ENCODE assay signal across 32 cellular contexts in genomic region chr6:81484251-81484650, GRCh38.
"Had no signal": no experiment of that assay in that cellular context is flagged by ENCODE, and none has a peak within 500 bp of the region (broad histone marks: within the 10 kb centered on the region; RNA-seq: fewer than 3 reads in every experiment).

No MANE protein-coding gene starts in this region.

- H3K36me3 ChIP-seq: adrenal gland, ascending aorta, brain microvascular endothelial cell, breast epithelium, cardiac muscle cell had no signal

- H3K9me3 ChIP-seq: adrenal gland, ascending aorta, body of pancreas, breast epithelium had no signal

- H3K27ac ChIP-seq: adrenal gland, ascending aorta, body of pancreas, brain microvascular endothelial cell, breast epithelium, cardiac muscle cell had no signal

- H3K27me3 ChIP-seq: adrenal gland, ascending aorta, body of pancreas, brain microvascular endothelial cell, breast epithelium, cardiac muscle cell had no signal

- H3K4me1 ChIP-seq: adrenal gland, ascending aorta, body of pancreas, breast epithelium had no signal

- H3K4me3 ChIP-seq: adrenal gland, ascending aorta, body of pancreas, breast epithelium, cardiac muscle cell had no signal

- DNase-seq: activated effector memory CD4-positive, alpha-beta T cell treated with anti-CD3 and anti-CD28 coated beads, Interleukin-2, amount 50 U/mL, for 16 hours; activated effector memory CD4-positive, alpha-beta T cell treated with Interleukin-2 at 50 U/mL for 16 hours; activated gamma-delta T cell; activated gamma-delta T cell treated with Interleukin-2 at 50 U/mL for 16 hours; activated naive CD4-positive, alpha-beta T cell; activated naive CD4-positive, alpha-beta T cell treated with anti-CD3 and anti-CD28 coated beads for 36 hours; activated naive CD4-positive, alpha-beta T cell treated with anti-CD3 and anti-CD28 coated beads, Interleukin-2, amount 10 ng/mL, durations not matched to agents 7 days and 5 days; activated naive CD4-positive, alpha-beta T cell treated with anti-CD3 and anti-CD28 coated beads, Interleukin-2, amount 50 U/mL, for 16 hours; activated naive CD4-positive, alpha-beta T cell treated with Interleukin-2 at 50 U/mL for 16 hours; activated naive CD8-positive, alpha-beta T cell treated with anti-CD3 and anti-CD28 coated beads for 36 hours; activated naive CD8-positive, alpha-beta T cell treated with anti-CD3 and anti-CD28 coated beads, Interleukin-2, amount 10 ng/mL, durations not matched to agents 7 days and 5 days; activated naive CD8-positive, alpha-beta T cell treated with anti-CD3 and anti-CD28 coated beads, Interleukin-2, amount 50 U/mL, for 24 hours; activated T-cell treated with anti-CD3 and anti-CD28 coated beads, Interleukin-2, amount 50 U/mL, for 1 hour; activated T-cell treated with anti-CD3 and anti-CD28 coated beads, Interleukin-2, amount 50 U/mL, for 24 hours; activated T-cell treated with anti-CD3 and anti-CD28 coated beads, Interleukin-2, amount 50 U/mL, for 4 hours; activated T-cell treated with anti-CD3 and anti-CD28 coated beads, Interleukin-2, amount 50 U/mL, for 48 hours; activated T-cell treated with anti-CD3 and anti-CD28 coated beads, Interleukin-2, amount 50 U/mL, for 72 hours; adrenal gland; amniotic stem cell; amygdala; anterior cingulate cortex; aorta; body of pancreas; brain microvascular endothelial cell; caudate nucleus; central memory CD4-positive, alpha-beta T cell; cerebellar nuclear complex had no signal

- FAIRE-seq: astrocyte, bronchial epithelial cell had no signal
